In genomic region chr3:49656541-49657112, GRCh38 we compare ENCODE assay signal across 17 cellular contexts. TPM values are rescaled to one million over a fixed set of nuclear protein-coding genes. Genes with fewer than 3 reads are reported as not detected.
A peak's percentile ranks its signal among the peaks of the same experiment; 100 is the strongest.
DNase-seq lines count a peak whose midpoint lies in the region; ATAC-seq, FAIRE-seq and TF ChIP-seq lines count a peak whose summit lies in the region.
"Had no signal": no experiment of that assay in that cellular context is flagged by ENCODE, and none has a peak within 500 bp of the region (broad histone marks: within the 10 kb centered on the region; RNA-seq: fewer than 3 reads in every experiment).

No MANE protein-coding gene starts in this region.

- no peak overlapping the region for H2BK120ac ChIP-seq in H1 (replicated peaks; ENCODE audit: low read depth, low read length)

- H2AFZ ChIP-seq in H1 (ENCODE audit: low read length), result no peak overlapping the region

- no peak overlapping the region for H2BK15ac ChIP-seq in H1 (ENCODE audit: low read length)

- H3K56ac ChIP-seq in H1 (replicated peaks; ENCODE audit: insufficient read length, low read depth, low read length), result no peak overlapping the region

- no peak for TF ChIP-seq POLR2A in H1 (IDR thresholded peaks at IDR 0.05; ENCODE audit: control extremely low read depth in 1 of 2, low read depth in 2 of 2, low read length in 2 of 2)

- POLR2A ChIA-PET in H1 (lab: Charles Lee; ENCODE audit: partially characterized antibody), result interaction anchor here (0.6 kb wide), 1 partner anchor 274 kb away, joined by 3 read pairs; no protein-coding TSS in a partner anchor

- no peak overlapping the region for H2AK5ac ChIP-seq in H1 (ENCODE audit: low read depth, low read length)

- H4K91ac ChIP-seq in H1 (replicated peaks; ENCODE audit: insufficient read length, low read length), result no peak overlapping the region

- CTCF ChIA-PET in H1 (lab: Charles Lee; ENCODE audit: partially characterized antibody), result interaction anchor here (1.0 to 7.9 kb wide), 11 partner anchors 9 to 203 kb away, joined by 3 to 39 read pairs (median 5); no protein-coding TSS in a partner anchor

- no peak overlapping the region for H2BK12ac ChIP-seq in H1 (ENCODE audit: low read depth, low read length)

- peak; percentile 24 for TF ChIP-seq CTCF in AG09319 (IDR thresholded peaks at IDR 0.05; ENCODE audit: low read depth, low read length)
- TF ChIP-seq CTCF in H1 (IDR thresholded peaks at IDR 0.05; ENCODE audit: control extremely low read depth in 1 of 3, insufficient read depth in 1 of 3, low read depth in 1 of 3, low read length in 3 of 3), result peak in 2 of 3 experiments; percentile 10 to 16; a peak in 1 of 4 replicates
- TF ChIP-seq CTCF in omental fat pad (IDR thresholded peaks at IDR 0.05), result no peak

- H3K27me3 ChIP-seq in H1 (replicated peaks in 1 of 4; ENCODE audit: control insufficient read depth in 3 of 4, extremely low read depth in 1 of 4, insufficient read depth in 3 of 4, low read length in 3 of 4), result no peaks in the 10 kb centered on the region
- H3K27me3 ChIP-seq: body of pancreas, sigmoid colon had no signal

- DNase-seq in AG09319 (ENCODE audit: extremely low read depth, low read depth), result no peak
- peak; percentile 66 for DNase-seq in G401 (ENCODE audit: low spot score)
- DNase-seq in NOMO-1 treated with DMSO at 0.1 percent for 48 hours (lab: John Stamatoyannopoulos, UW; ENCODE audit: unreplicated experiment), result peak; percentile 27
- DNase-seq in H1 (ENCODE audit: low read depth in 1 of 2, low spot score in 2 of 2), result no peak
- no peak for DNase-seq in omental fat pad (ENCODE audit: low spot score)
- no peak for DNase-seq in stimulated activated CD4-positive, alpha-beta T cell treated with anti-CD3 and anti-CD28 coated beads, Interleukin-2, amount 100 ng/mL, for 48 hours
- DNase-seq in activated CD4-positive, alpha-beta T cell treated with anti-CD3 and anti-CD28 coated beads for 48 hours, result no peak
- DNase-seq: activated CD4-positive, alpha-beta T cell treated with anti-CD3 and anti-CD28 coated beads, Interleukin-2, amount 50 U/mL, for 1 hour; body of pancreas; CD8-positive, alpha-beta memory T cell; left ventricle myocardium superior; NCI-H2081 treated with DMSO at 0.1 percent for 48 hours; OCI-M1; sigmoid colon had no signal

- H3K23me2 ChIP-seq in H1 (ENCODE audit: low read depth, low read length), result no peaks in the 10 kb centered on the region

- in situ Hi-C loops in G401 (cut with HindIII; ENCODE audit: low sequenced_read_pairs), result no loop called here

- no peak overlapping the region for H3K4me3 ChIP-seq in H1 (ENCODE audit: extremely low read depth in 1 of 4, insufficient read depth in 2 of 4, low read depth in 3 of 4, low read length in 4 of 4)
- H3K4me3 ChIP-seq: body of pancreas, sigmoid colon, suprapubic skin had no signal

- H3K9me3 ChIP-seq in H1 (ENCODE audit: insufficient read depth in 2 of 2, low read depth in 1 of 2, low read length in 1 of 2), result no peaks in the 10 kb centered on the region
- H3K9me3 ChIP-seq: body of pancreas, sigmoid colon, suprapubic skin had no signal

- no peak overlapping the region for H3K23ac ChIP-seq in H1 (ENCODE audit: insufficient read length)

- H2BK5ac ChIP-seq in H1 (ENCODE audit: low read depth, low read length), result no peak overlapping the region

- 87% methylated on average over 17 of the region's 18 CpGs; no CpG with 5 or more reads in 1 of the 2 experiments for WGBS in H1 (ENCODE audit: extremely low coverage in 1 of 2, insufficient coverage in 1 of 2, insufficient read length in 1 of 2, insufficient replicate concordance in 2 of 2, low coverage in 1 of 2, low lambda C conversion rate in 2 of 2, missing lambda C conversion rate in 1 of 2), 2 experiments

- H3K79me2 ChIP-seq in H1 (ENCODE audit: control insufficient read depth in 1 of 2, insufficient read depth in 2 of 2, low read length in 2 of 2), result no peaks in the 10 kb centered on the region

- H2BK20ac ChIP-seq in H1 (ENCODE audit: low read length), result no peak overlapping the region

- no peak overlapping the region for H3K4ac ChIP-seq in H1 (replicated peaks; ENCODE audit: insufficient read length, low read depth, low read length)

- H3K4me2 ChIP-seq in H1 (ENCODE audit: insufficient read depth in 1 of 2, low read depth in 2 of 2, low read length in 2 of 2), result no peak overlapping the region
- H3K4me2 ChIP-seq: KMS-11 had no signal

- H3K79me1 ChIP-seq in H1 (ENCODE audit: low read depth, low read length), result no peaks in the 10 kb centered on the region; the same call in 1 of the 2 replicates

- no peak for ATAC-seq in HG03095 (IDR thresholded peaks at IDR 0.05; ENCODE audit: unreplicated experiment)
- ATAC-seq in omental fat pad (ENCODE audit: low FRiP score), result no peak
- ATAC-seq: body of pancreas, left ventricle myocardium superior had no signal

- H4K8ac ChIP-seq in H1 (ENCODE audit: extremely low read depth, insufficient read depth, low read length), result no peak overlapping the region; the same call in 1 of the 2 replicates

- H3K18ac ChIP-seq in H1 (ENCODE audit: extremely low read depth, low read length), result no peak overlapping the region

- no peaks in the 10 kb centered on the region for H3K4me1 ChIP-seq in H1 (replicated peaks in 1 of 4; ENCODE audit: control insufficient read depth in 3 of 4, insufficient read depth in 4 of 4, low read length in 3 of 4)
- H3K4me1 ChIP-seq: sigmoid colon, suprapubic skin had no signal

- H3K14ac ChIP-seq in H1 (ENCODE audit: insufficient read length), result no peak overlapping the region

- H3K36me3 ChIP-seq in H1 (ENCODE audit: control insufficient read depth in 2 of 4, insufficient read depth in 4 of 4, low read length in 3 of 4), result no peaks in the 10 kb centered on the region
- H3K36me3 ChIP-seq: sigmoid colon, suprapubic skin had no signal

- no peak overlapping the region for H4K5ac ChIP-seq in H1 (ENCODE audit: insufficient read length, low read depth, low read length)

- H3K27ac ChIP-seq in H1 (ENCODE audit: low read depth, low read length), result no peak overlapping the region
- H3K27ac ChIP-seq: body of pancreas, KMS-11, sigmoid colon, suprapubic skin had no signal

- no peak for TF ChIP-seq EP300 in H1 (IDR thresholded peaks at IDR 0.05; ENCODE audit: borderline replicate concordance in 1 of 2, low read depth in 2 of 2, low read length in 2 of 2)

- FAIRE-seq in H1 (lab: Jason Lieb, UNC), result no peak

- H3K9ac ChIP-seq in H1 (replicated peaks in 1 of 4; ENCODE audit: extremely low read depth in 1 of 4, low read depth in 3 of 4, low read length in 3 of 4), result no peak overlapping the region
- H3K9ac ChIP-seq: KMS-11 had no signal

- no peaks in the 10 kb centered on the region for H4K20me1 ChIP-seq in H1 (replicated peaks in 1 of 2; ENCODE audit: control insufficient read depth in 1 of 2, insufficient read depth in 2 of 2, low read length in 2 of 2)

- peak in 1 of 2 experiments; percentile 38; a peak in 1 of 4 replicates for TF ChIP-seq RAD21 in H1 (IDR thresholded peaks at IDR 0.05 in 1 of 2, conservative IDR thresholded peaks at IDR 0.05 in 1 of 2; ENCODE audit: low read depth in 2 of 2, low read length in 2 of 2)

TF ChIP-seq in H1, 55 proteins besides CTCF, POLR2A, EP300 and RAD21:
- TF ChIP-seq RBBP5 (IDR thresholded peaks at IDR 0.05; ENCODE audit: borderline replicate concordance, low read depth, low read length) (no peak), YY1 (IDR thresholded peaks at IDR 0.05; ENCODE audit: low read depth, low read length) (no peak), RNF2 (IDR thresholded peaks at IDR 0.05; ENCODE audit: borderline replicate concordance, low read depth, low read length, missing control alignments, poor library complexity, severe bottlenecking) (no peak), SRF (IDR thresholded peaks at IDR 0.05; ENCODE audit: low read depth, low read length) (no peak), TCF12 (IDR thresholded peaks at IDR 0.05; ENCODE audit: low read depth, low read length) (no peak), PHF8 (conservative IDR thresholded peaks at IDR 0.05; ENCODE audit: low read depth, low read length) (no peak)

RNA-seq across cellular contexts. Expression of gene APEH, which starts 17.5 kb away (rescaled TPM):
- total RNA-seq in G401 (2014; rRNA removed; shearing (Covaris generic)), result 261 and 301 TPM in 2 replicates
- total RNA-seq in H1 (2021; fragmentation: NEBNext Ultra II Directional; extraction: Animal tissue kit (Norgen Biotek cat#: 25700)), result 222 and 236 TPM in 2 replicates
- 260 and 275 TPM in 2 replicates for polyA plus RNA-seq in H1 (2011; rRNA removed)
- 237 TPM for polyA plus RNA-seq in H1 (2011; cell fraction: cytosol; rRNA removed)
- 509 TPM for polyA plus RNA-seq in H1 (2011; cell fraction: nucleus; rRNA removed)
- 188 to 293 TPM (median 261 TPM) in 4 replicates for polyA plus RNA-seq in H1 (2012, experiment 1 of 2)
- 246 TPM for polyA plus RNA-seq in H1 (2012, experiment 2 of 2)
- 99.8 TPM for polyA plus RNA-seq in H1 (2013, experiment 1 of 2)
- polyA plus RNA-seq in H1 (2013, experiment 2 of 2), result 92.7 TPM
- polyA minus RNA-seq in H1 (2011; rRNA and poly(A)+ RNA removed), result 303 and 366 TPM in 2 replicates
- 156 TPM for polyA minus RNA-seq in H1 (2011; cell fraction: cytosol; rRNA and poly(A)+ RNA removed)
- polyA minus RNA-seq in H1 (2011; cell fraction: nucleus; rRNA and poly(A)+ RNA removed), result 198 TPM
- total RNA-seq in omental fat pad, result 10 to 100 TPM; 46.7 to 60.8 (median 55.0) TPM

RNA-seq across cellular contexts. Expression of gene MST1, which starts 32.6 kb away (rescaled TPM):
- 0.06 and 0.95 TPM in 2 replicates for total RNA-seq in G401 (2014; rRNA removed; shearing (Covaris generic))
- total RNA-seq in H1 (2021; fragmentation: NEBNext Ultra II Directional; extraction: Animal tissue kit (Norgen Biotek cat#: 25700)), result 6.2 and 8.5 TPM in 2 replicates
- polyA plus RNA-seq in H1 (2011; rRNA removed), result 9.5 and 14.2 TPM in 2 replicates
- 13.9 TPM for polyA plus RNA-seq in H1 (2011; cell fraction: cytosol; rRNA removed)
- 85.9 TPM for polyA plus RNA-seq in H1 (2011; cell fraction: nucleus; rRNA removed)
- polyA plus RNA-seq in H1 (2012, experiment 1 of 2), result 9.0 to 11.8 TPM (median 9.3 TPM) in 4 replicates
- polyA plus RNA-seq in H1 (2012, experiment 2 of 2), result 4.6 TPM
- polyA plus RNA-seq in H1 (2013, experiment 1 of 2), result 8.6 TPM
- polyA plus RNA-seq in H1 (2013, experiment 2 of 2), result 7.0 TPM
- 6.0 and 7.3 TPM in 2 replicates for polyA minus RNA-seq in H1 (2011; rRNA and poly(A)+ RNA removed)
- 13.4 TPM for polyA minus RNA-seq in H1 (2011; cell fraction: cytosol; rRNA and poly(A)+ RNA removed)
- 23.3 TPM for polyA minus RNA-seq in H1 (2011; cell fraction: nucleus; rRNA and poly(A)+ RNA removed)
- 10 to 100 TPM in 3 of 4 donors, 1 to 10 TPM in 1; 3.5 to 94.1 (median 25.0) TPM for total RNA-seq in omental fat pad

RNA-seq across cellular contexts. Expression of gene RNF123, which starts 32.7 kb away (rescaled TPM):
- 24.9 and 34.0 TPM in 2 replicates for total RNA-seq in G401 (2014; rRNA removed; shearing (Covaris generic))
- total RNA-seq in H1 (2021; fragmentation: NEBNext Ultra II Directional; extraction: Animal tissue kit (Norgen Biotek cat#: 25700)), result 30.5 and 34.2 TPM in 2 replicates
- polyA plus RNA-seq in H1 (2011; rRNA removed), result 57.7 and 71.5 TPM in 2 replicates
- 42.3 TPM for polyA plus RNA-seq in H1 (2011; cell fraction: cytosol; rRNA removed)
- polyA plus RNA-seq in H1 (2011; cell fraction: nucleus; rRNA removed), result 154 TPM
- polyA plus RNA-seq in H1 (2012, experiment 1 of 2), result 14.4 to 33.7 TPM (median 28.7 TPM) in 4 replicates
- 25.2 TPM for polyA plus RNA-seq in H1 (2012, experiment 2 of 2)
- 25.4 TPM for polyA plus RNA-seq in H1 (2013, experiment 1 of 2)
- polyA plus RNA-seq in H1 (2013, experiment 2 of 2), result 26.8 TPM
- polyA minus RNA-seq in H1 (2011; rRNA and poly(A)+ RNA removed), result 49.8 TPM in 2 replicates
- 26.6 TPM for polyA minus RNA-seq in H1 (2011; cell fraction: cytosol; rRNA and poly(A)+ RNA removed)
- 51.9 TPM for polyA minus RNA-seq in H1 (2011; cell fraction: nucleus; rRNA and poly(A)+ RNA removed)
- total RNA-seq in omental fat pad, result 10 to 100 TPM; 22.2 to 28.7 (median 26.7) TPM

Comparison
In these comparisons a context has a peak if more than half of its experiments do, and no peak if none do; other contexts are left out.
1. DNase-seq: peak in G401 (single experiment) and NOMO-1 treated with DMSO at 0.1 percent for 48 hours (single experiment); none in AG09319 (single experiment), H1 (0 of 2), omental fat pad (single experiment), stimulated activated CD4-positive, alpha-beta T cell treated with anti-CD3 and anti-CD28 coated beads, Interleukin-2, amount 100 ng/mL, for 48 hours (0 of 2) and activated CD4-positive, alpha-beta T cell treated with anti-CD3 and anti-CD28 coated beads for 48 hours (single experiment).
2. CTCF ChIP-seq: peak in AG09319 (single experiment) and H1 (2 of 3); none in omental fat pad (0 of 3).